In genomic region chr17:42774066-42774750, GRCh38 we compare ENCODE assay signal across 1 cellular context.
TF ChIP-seq lines count a peak whose summit lies in the region.

No MANE protein-coding gene starts in this region.

TF ChIP-seq in H1, 55 proteins besides CTCF, POLR2A, EP300 and RAD21:
- TF ChIP-seq TAF1 (IDR thresholded peaks at IDR 0.05; ENCODE audit: low read depth, low read length) (no peak), BACH1 (IDR thresholded peaks at IDR 0.05; ENCODE audit: low read length) (no peak), KDM5A (IDR thresholded peaks at IDR 0.05; ENCODE audit: low read length) (no peak), RXRA (IDR thresholded peaks at IDR 0.05; ENCODE audit: insufficient read depth, low read depth, low read length) (no peak), TAF7 (optimal IDR thresholded peaks at IDR 0.05; ENCODE audit: borderline replicate concordance, low read depth, low read length) (no peak), ASH2L (IDR thresholded peaks at IDR 0.05; ENCODE audit: low read length) (no peak), CEBPB (IDR thresholded peaks at IDR 0.05; ENCODE audit: low read depth, low read length) (no peak), CREB1 (IDR thresholded peaks at IDR 0.05) (no peak), CHD2 (IDR thresholded peaks at IDR 0.05; ENCODE audit: low read length) (no peak), E2F6 (IDR thresholded peaks at IDR 0.05) (no peak), SIN3A (conservative IDR thresholded peaks at IDR 0.05 in 1 of 2, IDR thresholded peaks at IDR 0.05 in 1 of 2; ENCODE audit: low read depth in 1 of 2, low read length in 2 of 2) (no peak), BCL11A (IDR thresholded peaks at IDR 0.05; ENCODE audit: low read depth in 2 of 2, low read length in 2 of 2) (no peak), TCF12 (IDR thresholded peaks at IDR 0.05; ENCODE audit: low read depth, low read length) (no peak), CBX8 (IDR thresholded peaks at IDR 0.05; ENCODE audit: borderline replicate concordance, low read depth, low read length) (no peak), KDM1A (IDR thresholded peaks at IDR 0.05; ENCODE audit: borderline replicate concordance, low read length) (no peak), SIX5 (IDR thresholded peaks at IDR 0.05; ENCODE audit: low read depth, low read length) (no peak), RNF2 (IDR thresholded peaks at IDR 0.05; ENCODE audit: borderline replicate concordance, low read depth, low read length, missing control alignments, poor library complexity, severe bottlenecking) (no peak), CHD1 (IDR thresholded peaks at IDR 0.05; ENCODE audit: low read depth, low read length) (no peak), FOSL1 (IDR thresholded peaks at IDR 0.05; ENCODE audit: insufficient read depth, low read depth, low read length) (no peak)
- TF ChIP-seq, protein P1, sequence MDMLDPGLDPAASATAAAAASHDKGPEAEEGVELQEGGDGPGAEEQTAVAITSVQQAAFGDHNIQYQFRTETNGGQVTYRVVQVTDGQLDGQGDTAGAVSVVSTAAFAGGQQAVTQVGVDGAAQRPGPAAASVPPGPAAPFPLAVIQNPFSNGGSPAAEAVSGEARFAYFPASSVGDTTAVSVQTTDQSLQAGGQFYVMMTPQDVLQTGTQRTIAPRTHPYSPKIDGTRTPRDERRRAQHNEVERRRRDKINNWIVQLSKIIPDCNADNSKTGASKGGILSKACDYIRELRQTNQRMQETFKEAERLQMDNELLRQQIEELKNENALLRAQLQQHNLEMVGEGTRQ (IDR thresholded peaks at IDR 0.05; ENCODE audit: low read length): no peak
